ENCODE assay signal across 14 cellular contexts in genomic region chr1:24768873-24769605, GRCh38. TPM values are rescaled to one million over a fixed set of nuclear protein-coding genes. Genes with fewer than 3 reads are reported as not detected.
DNase-seq lines count a peak whose midpoint lies in the region; ATAC-seq and TF ChIP-seq lines count a peak whose summit lies in the region.
"Had no signal": no experiment of that assay in that cellular context is flagged by ENCODE, and none has a peak within 500 bp of the region (broad histone marks: within the 10 kb centered on the region; RNA-seq: fewer than 3 reads in every experiment).

No MANE protein-coding gene starts in this region.

- H3K9me3 Mint-ChIP-seq in activated T-cell treated with anti-CD3 and anti-CD28 coated beads, Interleukin-2, amount 50 U/mL, for 72 hours: no peaks in the 10 kb centered on the region
- H3K9me3 Mint-ChIP-seq: CD4-positive, CD25-positive, alpha-beta regulatory T cell; IgD-negative memory B cell; neural crest cell had no signal

- ATAC-seq in activated T-cell treated with anti-CD3 and anti-CD28 coated beads, Interleukin-2, amount 50 U/mL, for 72 hours (replicated peaks in 1 of 2): no peak
- ATAC-seq: Panc1 had no signal

- H4K20me1 ChIP-seq in BLaER1 treated with 17β-estradiol and CSF1 and Interleukin-3, amounts not matched to agents 10 nM and 100 nM: peaks cover 0 to 95% (median 67%) of the 10 kb centered on the region in 11 experiments; a peak in 17 of 22 replicates
- H4K20me1 ChIP-seq in OCI-LY3 (ENCODE audit: insufficient read depth, low read length) (no peaks in the 10 kb centered on the region), fibroblast of lung (ENCODE audit: control insufficient read depth, extremely low read depth, insufficient read depth, low read length) (no peaks in the 10 kb centered on the region)

- H4K91ac ChIP-seq in trophoblast cell (ENCODE audit: low read depth, low read length): no peak overlapping the region

- no peak overlapping the region for H3K4me3 ChIP-seq in BLaER1 treated with 17β-estradiol and CSF1 and Interleukin-3, amounts not matched to agents 10 nM and 100 nM
- H3K4me3 ChIP-seq in OCI-LY3 (ENCODE audit: low read length) (peak overlapping the region; percentile 37), fibroblast of lung (replicated peaks in 1 of 4; ENCODE audit: control extremely low read depth in 1 of 4, insufficient read depth in 1 of 4, low read depth in 3 of 4, low read length in 4 of 4) (no peak overlapping the region), skeletal muscle satellite cell (ENCODE audit: low read length) (no peak overlapping the region), trophoblast cell (ENCODE audit: low read depth, low read length) (no peak overlapping the region)

- no peak overlapping the region for H3K14ac ChIP-seq in trophoblast cell (ENCODE audit: low read length)

- H3K4me1 ChIP-seq in BLaER1 treated with 17β-estradiol and CSF1 and Interleukin-3, amounts not matched to agents 10 nM and 100 nM: peaks cover 23 to 82% (median 39%) of the 10 kb centered on the region in 10 experiments
- peaks cover 33% of the 10 kb centered on the region for H3K4me1 ChIP-seq in OCI-LY3 (ENCODE audit: low read length)
- peaks cover 5% of the 10 kb centered on the region for H3K4me1 ChIP-seq in fibroblast of lung (ENCODE audit: control insufficient read depth, extremely low read depth, insufficient read depth, low read length)
- peaks cover 56% of the 10 kb centered on the region for H3K4me1 ChIP-seq in skeletal muscle satellite cell (ENCODE audit: control insufficient read depth, insufficient read depth, low read length)
- H3K4me1 ChIP-seq in trophoblast cell (ENCODE audit: control insufficient read depth in 1 of 2, insufficient read depth in 2 of 2, low read length in 2 of 2): peaks cover 0 to 3% of the 10 kb centered on the region in 2 experiments

- no peaks in the 10 kb centered on the region; a peak in 1 of 22 replicates for H3K9me3 ChIP-seq in BLaER1 treated with 17β-estradiol and CSF1 and Interleukin-3, amounts not matched to agents 10 nM and 100 nM (replicated peaks in 1 of 11)
- H3K9me3 ChIP-seq in OCI-LY3 (ENCODE audit: insufficient read depth, low read length) (no peaks in the 10 kb centered on the region), fibroblast of lung (ENCODE audit: control insufficient read depth, insufficient read depth, low read depth, low read length) (no peaks in the 10 kb centered on the region), skeletal muscle satellite cell (replicated peaks; ENCODE audit: low read length) (no peaks in the 10 kb centered on the region), trophoblast cell (ENCODE audit: insufficient read depth, low read depth, low read length) (no peaks in the 10 kb centered on the region)

- TF ChIP-seq CTCF in OCI-LY3 (IDR thresholded peaks at IDR 0.05; ENCODE audit: low read depth, low read length) (no peak), fibroblast of lung (conservative IDR thresholded peaks at IDR 0.05 in 1 of 2, IDR thresholded peaks at IDR 0.05 in 1 of 2; ENCODE audit: low read depth in 1 of 2, low read length in 2 of 2) (no peak), GM10248 (IDR thresholded peaks at IDR 0.05; ENCODE audit: control extremely low read depth, extremely low read depth, low read depth, missing control alignments) (no peak)

- POLR2A ChIA-PET in GM10248 (lab: Yijun Ruan, JAX): interaction anchor here (0.6 kb wide), 2 partner anchors 21 to 36 kb away, joined by 3 to 5 read pairs; no protein-coding TSS in a partner anchor

- no peaks in the 10 kb centered on the region for H3K4me1 Mint-ChIP-seq in activated T-cell treated with anti-CD3 and anti-CD28 coated beads, Interleukin-2, amount 50 U/mL, for 72 hours (ENCODE audit: low read depth)
- H3K4me1 Mint-ChIP-seq: CD4-positive, CD25-positive, alpha-beta regulatory T cell had no signal

- H3K36me3 Mint-ChIP-seq in activated T-cell treated with anti-CD3 and anti-CD28 coated beads, Interleukin-2, amount 50 U/mL, for 72 hours (ENCODE audit: insufficient read depth in 2 of 2): no peaks in the 10 kb centered on the region
- H3K36me3 Mint-ChIP-seq: CD4-positive, CD25-positive, alpha-beta regulatory T cell had no signal

- H2AK5ac ChIP-seq in trophoblast cell (ENCODE audit: low read length): no peak overlapping the region

- H3K4me3 Mint-ChIP-seq in activated T-cell treated with anti-CD3 and anti-CD28 coated beads, Interleukin-2, amount 50 U/mL, for 72 hours: no peak overlapping the region
- H3K4me3 Mint-ChIP-seq: CD4-positive, CD25-positive, alpha-beta regulatory T cell; neural crest cell had no signal

- no CpG with 5 or more reads among the region's 4 CpGs for WGBS in trophoblast cell (ENCODE audit: extremely low coverage, insufficient coverage, insufficient read length)

- H3K4ac ChIP-seq in trophoblast cell (ENCODE audit: low read depth, low read length): no peak overlapping the region

- H4K12ac ChIP-seq in trophoblast cell (ENCODE audit: low read depth, low read length): no peak overlapping the region

- H3K27ac ChIP-seq in BLaER1 treated with 17β-estradiol and CSF1 and Interleukin-3, amounts not matched to agents 10 nM and 100 nM: peak overlapping the region in 4 of 11 experiments; percentile 35 to 77 (median 60); a peak in 7 of 22 replicates
- H3K27ac ChIP-seq in OCI-LY3 (ENCODE audit: low read length) (peak overlapping the region; percentile 88), fibroblast of lung (ENCODE audit: insufficient read depth, low read length) (peak overlapping the region; percentile 83), trophoblast cell (ENCODE audit: low read depth, low read length) (no peak overlapping the region)

- H3K79me2 ChIP-seq in OCI-LY3 (ENCODE audit: low read length) (peaks cover 54% of the 10 kb centered on the region), fibroblast of lung (ENCODE audit: control insufficient read depth, insufficient read depth, low read length) (peaks cover 83% of the 10 kb centered on the region), trophoblast cell (ENCODE audit: control insufficient read depth, insufficient read depth, low read length, poor library complexity) (peaks cover 7% of the 10 kb centered on the region)

- H4K8ac ChIP-seq in trophoblast cell (ENCODE audit: low read depth, low read length): no peak overlapping the region

- peak overlapping the region; percentile 29 to 80 (median 70); a peak in 15 of 22 replicates for H3K4me2 ChIP-seq in BLaER1 treated with 17β-estradiol and CSF1 and Interleukin-3, amounts not matched to agents 10 nM and 100 nM
- peak overlapping the region; percentile 67 for H3K4me2 ChIP-seq in OCI-LY3 (ENCODE audit: low read length)
- H3K4me2 ChIP-seq in fibroblast of lung (ENCODE audit: extremely low read depth, insufficient read depth, low read length): peak overlapping the region; percentile 33
- peak overlapping the region; percentile 0 for H3K4me2 ChIP-seq in skeletal muscle satellite cell (ENCODE audit: low read length)
- no peak overlapping the region for H3K4me2 ChIP-seq in trophoblast cell (ENCODE audit: low read length)

- H2BK120ac ChIP-seq in trophoblast cell (ENCODE audit: insufficient read depth, low read length, poor library complexity): no peak overlapping the region

- H3K27ac Mint-ChIP-seq in activated T-cell treated with anti-CD3 and anti-CD28 coated beads, Interleukin-2, amount 50 U/mL, for 72 hours: no peak overlapping the region
- H3K27ac Mint-ChIP-seq: CD4-positive, CD25-positive, alpha-beta regulatory T cell had no signal

- no peak overlapping the region for H3K9ac ChIP-seq in BLaER1 treated with 17β-estradiol and CSF1 and Interleukin-3, amounts not matched to agents 10 nM and 100 nM
- H3K9ac ChIP-seq in OCI-LY3 (ENCODE audit: low read length) (peak overlapping the region; percentile 55), fibroblast of lung (ENCODE audit: insufficient read depth, low read length) (no peak overlapping the region), skeletal muscle satellite cell (ENCODE audit: low read depth, low read length) (peak overlapping the region; percentile 57), trophoblast cell (ENCODE audit: low read length) (no peak overlapping the region)

- H2AFZ ChIP-seq in OCI-LY3 (ENCODE audit: low read depth, low read length) (no peak overlapping the region), fibroblast of lung (ENCODE audit: low read length) (no peak overlapping the region), trophoblast cell (ENCODE audit: insufficient read depth, low read length, poor library complexity) (no peak overlapping the region)

- CTCF ChIA-PET in GM10248 (lab: Yijun Ruan, JAX): interaction anchor here (0.7 to 1.9 kb wide), 9 partner anchors 9 to 63 kb away, joined by 3 to 6 read pairs (median 3); partner anchors contain the start of gene CLIC4

- H3K18ac ChIP-seq in trophoblast cell (ENCODE audit: low read length): no peak overlapping the region

- no peak overlapping the region for H2BK5ac ChIP-seq in trophoblast cell (ENCODE audit: low read depth, low read length, poor library complexity)

- no peak overlapping the region for H2BK12ac ChIP-seq in trophoblast cell (ENCODE audit: low read length)

- no peaks in the 10 kb centered on the region for H3K27me3 Mint-ChIP-seq in activated T-cell treated with anti-CD3 and anti-CD28 coated beads, Interleukin-2, amount 50 U/mL, for 72 hours (ENCODE audit: low read depth)
- H3K27me3 Mint-ChIP-seq: IgD-negative memory B cell had no signal

- no peak overlapping the region for H3K23ac ChIP-seq in trophoblast cell (ENCODE audit: low read length)

- DNase-seq in fibroblast of lung (ENCODE audit: low read depth in 2 of 2): no peak
- DNase-seq in trophoblast cell: no peak
- no peak for DNase-seq in activated T-cell treated with anti-CD3 and anti-CD28 coated beads, Interleukin-2, amount 50 U/mL, for 72 hours
- no peak for DNase-seq in GM10248 (ENCODE audit: extremely low spot score)
- no peak for DNase-seq in SKM-1 (lab: John Stamatoyannopoulos, UW; ENCODE audit: unreplicated experiment)
- DNase-seq: CD4-positive, CD25-positive, alpha-beta regulatory T cell; NCI-H1930; stimulated activated CD4-positive, alpha-beta T cell treated with anti-CD3 and anti-CD28 coated beads, Interleukin-1b, Interleukin-23, amount 100 ng/mL, for 48 hours had no signal

- H3K79me1 ChIP-seq in trophoblast cell (ENCODE audit: low read length): peaks cover 1% of the 10 kb centered on the region

- no peaks in the 10 kb centered on the region for H3K27me3 ChIP-seq in BLaER1 treated with 17β-estradiol and CSF1 and Interleukin-3, amounts not matched to agents 10 nM and 100 nM
- H3K27me3 ChIP-seq in OCI-LY3 (ENCODE audit: low read depth, low read length) (no peaks in the 10 kb centered on the region), fibroblast of lung (ENCODE audit: control insufficient read depth, insufficient read depth, low read length) (no peaks in the 10 kb centered on the region), skeletal muscle satellite cell (ENCODE audit: control insufficient read depth, insufficient read depth, low read length) (no peaks in the 10 kb centered on the region), trophoblast cell (ENCODE audit: insufficient read depth, low read length) (no peaks in the 10 kb centered on the region)

- peaks cover 0 to 18% (median 10%) of the 10 kb centered on the region in 11 experiments; a peak in 16 of 22 replicates for H3K36me3 ChIP-seq in BLaER1 treated with 17β-estradiol and CSF1 and Interleukin-3, amounts not matched to agents 10 nM and 100 nM
- no peaks in the 10 kb centered on the region for H3K36me3 ChIP-seq in OCI-LY3 (replicated peaks; ENCODE audit: low read depth, low read length)
- no peaks in the 10 kb centered on the region for H3K36me3 ChIP-seq in fibroblast of lung (ENCODE audit: control insufficient read depth, insufficient read depth, low read length)
- no peaks in the 10 kb centered on the region for H3K36me3 ChIP-seq in skeletal muscle satellite cell (ENCODE audit: insufficient read depth, low read length)
- H3K36me3 ChIP-seq in trophoblast cell (ENCODE audit: control insufficient read depth in 1 of 2, insufficient read depth in 2 of 2, low read length in 2 of 2): peaks cover 0 to 4% of the 10 kb centered on the region in 2 experiments

RNA-seq across cellular contexts. Expression of gene CLIC4, which starts 23.8 kb away (rescaled TPM):
- 309 and 368 TPM in 2 replicates for total RNA-seq in fibroblast of lung
- polyA plus RNA-seq in fibroblast of lung: 310 and 494 TPM in 2 replicates
- polyA plus RNA-seq in fibroblast of lung (2012): 243 and 393 TPM in 2 replicates
- polyA minus RNA-seq in fibroblast of lung (ENCODE audit: low replicate concordance): 29.9 and 44.7 TPM in 2 replicates
- 271 and 344 TPM in 2 replicates for total RNA-seq in skeletal muscle satellite cell (2012; rRNA removed)
- 204 and 206 TPM in 2 replicates for polyA plus RNA-seq in trophoblast cell (2013)
- total RNA-seq in activated T-cell treated with anti-CD3 and anti-CD28 coated beads, Interleukin-2, amount 50 U/mL, for 72 hours: 10 to 100 TPM; 59.7 to 68.2 TPM

Comparison
In these comparisons a context has a peak if more than half of its experiments do, and no peak if none do; other contexts are left out.
1. H3K9ac ChIP-seq: peak in OCI-LY3 (single experiment) and skeletal muscle satellite cell (single experiment); none in BLaER1 treated with 17β-estradiol and CSF1 and Interleukin-3, amounts not matched to agents 10 nM and 100 nM (0 of 11), fibroblast of lung (single experiment) and trophoblast cell (single experiment).